Comparison of ENCODE assay signal across 1 cellular context in genomic region chr4:140641789-140642439, GRCh38.
TF ChIP-seq lines count a peak whose summit lies in the region.

No MANE protein-coding gene starts in this region.

TF ChIP-seq in HepG2, 621 proteins besides CTCF, POLR2A, EP300 and RAD21 (continued from another document and continues in another):
- TF ChIP-seq HBP1 (CRISPR knock-in tag; IDR thresholded peaks at IDR 0.05; ENCODE audit: low read depth) (no peak), BCL6 (CRISPR knock-in tag; IDR thresholded peaks at IDR 0.05) (peak; percentile 72), PCBP2 (optimal IDR thresholded peaks at IDR 0.05; ENCODE audit: low read depth, low read length, poor library complexity, severe bottlenecking) (no peak), AKNA (CRISPR knock-in tag; IDR thresholded peaks at IDR 0.05; ENCODE audit: borderline replicate concordance) (no peak), BRCA1 (CRISPR knock-in tag; IDR thresholded peaks at IDR 0.05) (no peak), ELF4 (CRISPR knock-in tag; IDR thresholded peaks at IDR 0.05; ENCODE audit: borderline replicate concordance) (no peak), GFI1 (CRISPR knock-in tag; IDR thresholded peaks at IDR 0.05; ENCODE audit: borderline replicate concordance) (peak; percentile 77; the same call in 1 of the 2 replicates), ZNF577 (CRISPR knock-in tag; IDR thresholded peaks at IDR 0.05; ENCODE audit: borderline replicate concordance, low read depth) (no peak), ZNF761 (CRISPR knock-in tag; conservative IDR thresholded peaks at IDR 0.05) (0 out of 2 replicates have a peak, but pooled peaks have one; percentile 34), ZNF512B (CRISPR knock-in tag; IDR thresholded peaks at IDR 0.05; ENCODE audit: borderline replicate concordance) (peak; percentile 71; the same call in 1 of the 2 replicates), HDAC2 (CRISPR knock-in tag; IDR thresholded peaks at IDR 0.05) (peak; percentile 59; the same call in 1 of the 2 replicates), RBAK (CRISPR knock-in tag; IDR thresholded peaks at IDR 0.05) (no peak), HNRNPLL (IDR thresholded peaks at IDR 0.05; ENCODE audit: low read depth, low read length, poor library complexity, severe bottlenecking) (peak; percentile 20), ZNF780A (CRISPR knock-in tag; IDR thresholded peaks at IDR 0.05) (no peak), PITX1 (CRISPR knock-in tag; IDR thresholded peaks at IDR 0.05) (peak; percentile 31; the same call in 1 of the 2 replicates), NFE2L2 (IDR thresholded peaks at IDR 0.05; ENCODE audit: low read length) (no peak), ZNF781 (CRISPR knock-in tag; IDR thresholded peaks at IDR 0.05; ENCODE audit: borderline replicate concordance, not compliant biosample characterization) (no peak), HOMEZ (CRISPR knock-in tag; IDR thresholded peaks at IDR 0.05; ENCODE audit: low read depth) (0 out of 2 replicates have a peak, but pooled peaks have one; percentile 21), POGK (CRISPR knock-in tag; conservative IDR thresholded peaks at IDR 0.05) (no peak; the same call in 1 of the 2 replicates), SALL1 (CRISPR knock-in tag; IDR thresholded peaks at IDR 0.05) (peak; percentile 49; the same call in 1 of the 2 replicates), NR2F1 (CRISPR knock-in tag; IDR thresholded peaks at IDR 0.05) (peak in 1 of 2 experiments; percentile 47; a peak in 2 of 4 replicates), HIC2 (CRISPR knock-in tag; IDR thresholded peaks at IDR 0.05; ENCODE audit: low read depth) (peak; percentile 83), NR2F6 (IDR thresholded peaks at IDR 0.05) (peak; percentile 72), NR2F6 (CRISPR knock-in tag; IDR thresholded peaks at IDR 0.05) (peak; percentile 69), ZSCAN9 (CRISPR knock-in tag; IDR thresholded peaks at IDR 0.05; ENCODE audit: borderline replicate concordance) (no peak), ZNF563 (CRISPR knock-in tag; IDR thresholded peaks at IDR 0.05) (0 out of 2 replicates have a peak, but pooled peaks have one; percentile 34), ZMYM3 (CRISPR knock-in tag; IDR thresholded peaks at IDR 0.05) (peak; percentile 45; the same call in 1 of the 2 replicates), BORCS8-MEF2B (CRISPR knock-in tag; IDR thresholded peaks at IDR 0.05) (no peak), ZNF609 (CRISPR knock-in tag; IDR thresholded peaks at IDR 0.05; ENCODE audit: borderline replicate concordance) (peak; percentile 75; the same call in 1 of the 2 replicates), ZNF331 (CRISPR knock-in tag; IDR thresholded peaks at IDR 0.05) (peak; percentile 4; the same call in 1 of the 2 replicates)
